ENCODE assay signal across 29 cellular contexts in the genomic region with DNA sequence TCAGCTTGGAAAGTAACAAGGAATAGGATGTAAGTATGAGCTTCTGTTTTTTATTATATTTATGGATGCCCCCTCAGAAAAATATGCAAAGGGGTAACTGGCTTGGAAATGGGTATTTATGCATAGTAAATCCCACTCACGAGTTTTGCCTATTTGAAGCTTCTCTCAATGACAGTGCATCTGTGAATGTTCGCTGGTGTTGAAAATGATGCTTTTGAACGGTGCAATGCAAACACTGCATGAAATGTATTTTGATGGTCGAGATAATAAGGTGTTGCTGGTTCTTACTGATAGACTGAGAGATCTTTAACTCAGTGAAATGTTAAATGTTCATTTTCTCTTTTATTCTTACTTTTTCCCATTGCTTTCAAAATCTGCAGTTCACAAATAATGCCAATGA.
"Had no signal": no experiment of that assay in that cellular context is flagged by ENCODE, and none has a peak within 500 bp of the region (broad histone marks: within the 10 kb centered on the region; RNA-seq: fewer than 3 reads in every experiment).

No MANE protein-coding gene starts in this region.

- H3K27me3 ChIP-seq: ascending aorta, breast epithelium, cardiac muscle cell, dorsolateral prefrontal cortex, heart left ventricle had no signal

- H3K9me3 ChIP-seq: ascending aorta, breast epithelium, heart left ventricle had no signal

- H3K27me3 Mint-ChIP-seq: activated CD8-positive, alpha-beta T cell treated with anti-CD3 and anti-CD28 coated beads for 36 hours; activated naive CD8-positive, alpha-beta T cell treated with anti-CD3 and anti-CD28 coated beads for 36 hours; activated T-helper 17 cell treated with anti-CD3 and anti-CD28 coated beads, Interleukin-2, amount 50 U/mL, for 72 hours; brain; dendritic cell treated with granulocyte-macrophage colony-stimulating factor and Interleukin-4, amounts not matched to agents 40 ng/mL and 50 ng/mL, for 4 days; T-cell had no signal

- ATAC-seq: activated CD8-positive, alpha-beta T cell treated with anti-CD3 and anti-CD28 coated beads for 36 hours; activated T-cell treated with anti-CD3 and anti-CD28 coated beads, Interleukin-2, amount 50 U/mL, for 4 hours; activated T-helper 17 cell treated with anti-CD3 and anti-CD28 coated beads, Interleukin-2, amount 50 U/mL, for 72 hours; esophagus mucosa; heart left ventricle; T-cell had no signal

- H3K4me3 Mint-ChIP-seq: activated CD8-positive, alpha-beta T cell treated with anti-CD3 and anti-CD28 coated beads for 36 hours; activated naive CD8-positive, alpha-beta T cell treated with anti-CD3 and anti-CD28 coated beads for 36 hours; activated T-cell treated with anti-CD3 and anti-CD28 coated beads, Interleukin-2, amount 50 U/mL, for 4 hours; activated T-helper 17 cell treated with anti-CD3 and anti-CD28 coated beads, Interleukin-2, amount 50 U/mL, for 72 hours; brain; dendritic cell treated with granulocyte-macrophage colony-stimulating factor and Interleukin-4, amounts not matched to agents 40 ng/mL and 50 ng/mL, for 4 days; endodermal cell; T-helper 1 cell treated with Interleukin-12 subunit alpha and Interleukin-12 subunit beta and Interleukin-4 antibody, amounts not matched to agents 30 μg/mL and 1 μg/mL, for 36 hours; T-helper 2 cell treated with Interferon-gamma antibody and Interleukin-4, amounts not matched to agents 5 μg/mL and 100 μg/mL, for 36 hours had no signal

- DNase-seq: activated CD4-positive, alpha-beta T cell treated with anti-CD3 and anti-CD28 coated beads for 48 hours; activated CD4-positive, alpha-beta T cell treated with anti-CD3 and anti-CD28 coated beads, Interleukin-2, amount 50 U/mL, for 1 hour; activated CD4-positive, alpha-beta T cell treated with anti-CD3 and anti-CD28 coated beads, Interleukin-2, amount 50 U/mL, for 48 hours; activated CD8-positive, alpha-beta memory T cell treated with anti-CD3 and anti-CD28 coated beads for 24 hours; activated CD8-positive, alpha-beta T cell treated with anti-CD3 and anti-CD28 coated beads for 36 hours; activated effector memory CD4-positive, alpha-beta T cell treated with Interleukin-2 at 50 U/mL for 16 hours; activated gamma-delta T cell treated with Interleukin-2 at 50 U/mL for 16 hours; activated naive CD4-positive, alpha-beta T cell treated with anti-CD3 and anti-CD28 coated beads, Interleukin-2, amount 50 U/mL, for 16 hours; activated naive CD4-positive, alpha-beta T cell treated with Interleukin-2 at 50 U/mL for 16 hours; activated naive CD8-positive, alpha-beta T cell treated with anti-CD3 and anti-CD28 coated beads for 36 hours; activated T-cell treated with anti-CD3 and anti-CD28 coated beads, Interleukin-2, amount 50 U/mL, for 4 hours; central memory CD4-positive, alpha-beta T cell; dorsolateral prefrontal cortex; effector memory CD4-positive, alpha-beta T cell; endodermal cell; foreskin fibroblast; heart left ventricle; T-cell; T1000 had no signal

- H3K9me3 Mint-ChIP-seq: activated CD8-positive, alpha-beta T cell treated with anti-CD3 and anti-CD28 coated beads for 36 hours; activated naive CD8-positive, alpha-beta T cell treated with anti-CD3 and anti-CD28 coated beads for 36 hours; activated T-cell treated with anti-CD3 and anti-CD28 coated beads, Interleukin-2, amount 50 U/mL, for 4 hours; activated T-helper 17 cell treated with anti-CD3 and anti-CD28 coated beads, Interleukin-2, amount 50 U/mL, for 72 hours; brain; dendritic cell treated with granulocyte-macrophage colony-stimulating factor and Interleukin-4, amounts not matched to agents 40 ng/mL and 50 ng/mL, for 4 days; endodermal cell; T-cell; T-helper 1 cell treated with Interleukin-12 subunit alpha and Interleukin-12 subunit beta and Interleukin-4 antibody, amounts not matched to agents 30 μg/mL and 1 μg/mL, for 36 hours; T-helper 2 cell treated with Interferon-gamma antibody and Interleukin-4, amounts not matched to agents 5 μg/mL and 100 μg/mL, for 36 hours had no signal

- H3K4me1 ChIP-seq: ascending aorta, breast epithelium, heart left ventricle had no signal

- H3K27ac Mint-ChIP-seq: activated CD8-positive, alpha-beta T cell treated with anti-CD3 and anti-CD28 coated beads for 36 hours; activated naive CD8-positive, alpha-beta T cell treated with anti-CD3 and anti-CD28 coated beads for 36 hours; dendritic cell treated with granulocyte-macrophage colony-stimulating factor and Interleukin-4, amounts not matched to agents 40 ng/mL and 50 ng/mL, for 4 days; endodermal cell; T-cell; T-helper 1 cell treated with Interleukin-12 subunit alpha and Interleukin-12 subunit beta and Interleukin-4 antibody, amounts not matched to agents 30 μg/mL and 1 μg/mL, for 36 hours; T-helper 2 cell treated with Interferon-gamma antibody and Interleukin-4, amounts not matched to agents 5 μg/mL and 100 μg/mL, for 36 hours had no signal

- H3K4me1 Mint-ChIP-seq: activated naive CD8-positive, alpha-beta T cell treated with anti-CD3 and anti-CD28 coated beads for 36 hours; activated T-helper 17 cell treated with anti-CD3 and anti-CD28 coated beads, Interleukin-2, amount 50 U/mL, for 72 hours; brain had no signal

- H3K4me3 ChIP-seq: ascending aorta, breast epithelium, cardiac muscle cell, coronary artery, dorsolateral prefrontal cortex, heart left ventricle had no signal

- H3K27ac ChIP-seq: ascending aorta, breast epithelium, cardiac muscle cell, coronary artery, heart left ventricle had no signal
